In the genomic region with DNA sequence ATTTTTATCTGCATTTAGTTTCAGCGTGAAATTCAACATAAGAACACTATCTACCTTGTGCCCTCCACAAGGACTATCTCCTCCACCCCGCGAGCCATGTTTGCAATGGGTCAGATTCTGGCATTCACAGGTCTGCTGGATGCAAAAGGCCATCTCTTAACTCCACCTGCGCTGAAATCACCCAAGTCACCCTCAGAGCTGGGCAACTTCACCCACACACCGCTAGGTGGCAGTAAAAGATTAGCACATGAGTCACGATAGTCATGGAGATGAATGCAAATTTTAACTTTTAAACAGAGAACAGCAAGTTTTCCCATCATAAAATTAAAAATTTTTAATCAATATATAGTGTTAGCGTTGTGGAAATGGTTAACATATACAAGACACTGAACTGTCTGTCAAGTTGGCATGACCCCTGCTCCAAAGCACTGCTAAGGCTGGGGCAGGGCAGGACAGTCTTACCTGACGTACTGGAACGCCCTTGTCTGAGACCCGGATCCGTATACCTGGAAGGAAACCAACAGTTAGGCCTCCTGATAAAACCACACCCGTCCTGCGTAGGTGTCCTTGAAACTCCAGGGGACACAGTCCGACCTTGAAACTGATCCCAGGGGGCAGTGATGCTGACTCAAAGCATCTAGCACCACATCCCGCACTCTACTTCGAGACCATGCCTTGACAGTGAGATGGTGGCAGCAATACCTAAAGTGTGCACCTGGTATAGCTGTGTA, we compare ENCODE assay signal across 8 cellular contexts.
DNase-seq lines count a peak whose midpoint lies in the region; ATAC-seq and TF ChIP-seq lines count a peak whose summit lies in the region.

No MANE protein-coding gene starts in this region.

- peaks cover 28% of the 10 kb centered on the region for H3K36me3 Mint-ChIP-seq in activated T-helper 2 cell treated with anti-CD3 and anti-CD28 coated beads, Interferon-gamma antibody, Interleukin-2, Interleukin-4, amounts not matched to agents 10 μg/mL and 5 μg/mL and 100 μg/mL, durations not matched to agents 14 hours and 24 hours and 36 hours (ENCODE audit: low read depth)

- no peaks in the 10 kb centered on the region for H3K79me2 ChIP-seq in osteoblast (ENCODE audit: insufficient read depth, low read length)

- peaks cover 8% of the 10 kb centered on the region for H4K20me1 ChIP-seq in osteoblast (ENCODE audit: insufficient read depth, low read length)

- no peaks in the 10 kb centered on the region for H3K9me3 Mint-ChIP-seq in activated T-helper 2 cell treated with anti-CD3 and anti-CD28 coated beads, Interferon-gamma antibody, Interleukin-2, Interleukin-4, amounts not matched to agents 10 μg/mL and 5 μg/mL and 100 μg/mL, durations not matched to agents 14 hours and 24 hours and 36 hours

- peaks cover 14% of the 10 kb centered on the region for H3K4me1 Mint-ChIP-seq in activated T-helper 2 cell treated with anti-CD3 and anti-CD28 coated beads, Interferon-gamma antibody, Interleukin-2, Interleukin-4, amounts not matched to agents 10 μg/mL and 5 μg/mL and 100 μg/mL, durations not matched to agents 14 hours and 24 hours and 36 hours (ENCODE audit: low read depth)

- no peak overlapping the region for H3K4me2 ChIP-seq in osteoblast (ENCODE audit: insufficient read depth, low read length)

- H3K4me3 ChIP-seq in Jurkat, Clone E6-1 (ENCODE audit: low read length): no peak overlapping the region
- H3K4me3 ChIP-seq in foreskin fibroblast (ENCODE audit: low read depth in 1 of 2, low read length in 2 of 2): no peak overlapping the region
- H3K4me3 ChIP-seq in osteoblast (ENCODE audit: insufficient read depth, low read length): no peak overlapping the region

- peaks cover 3% of the 10 kb centered on the region for H3K36me3 ChIP-seq in osteoblast (ENCODE audit: insufficient read depth, low read length)

- no peak for ATAC-seq in HG03457 (IDR thresholded peaks at IDR 0.05; ENCODE audit: unreplicated experiment)

- H3K4me1 ChIP-seq in osteoblast (ENCODE audit: insufficient read depth, low read length): peaks cover 4% of the 10 kb centered on the region

- H3K27ac ChIP-seq in osteoblast (ENCODE audit: low read depth, low read length): no peak overlapping the region

- no peak overlapping the region for H3K27ac Mint-ChIP-seq in activated T-helper 2 cell treated with anti-CD3 and anti-CD28 coated beads, Interferon-gamma antibody, Interleukin-2, Interleukin-4, amounts not matched to agents 10 μg/mL and 5 μg/mL and 100 μg/mL, durations not matched to agents 14 hours and 24 hours and 36 hours

- H3K9me3 ChIP-seq in osteoblast (ENCODE audit: low read depth, low read length): no peaks in the 10 kb centered on the region

- peak; percentile 77 for DNase-seq in D341Med (ENCODE audit: low spot score)
- DNase-seq in GM20000 (ENCODE audit: low spot score): peak; percentile 76
- peak; percentile 61 for DNase-seq in Jurkat, Clone E6-1 (ENCODE audit: low read depth, low spot score)
- peak; percentile 68 for DNase-seq in RKO (ENCODE audit: low spot score)
- peak; percentile 44 for DNase-seq in activated T-helper 2 cell treated with anti-CD3 and anti-CD28 coated beads, Interferon-gamma antibody, Interleukin-2, Interleukin-4, amounts not matched to agents 10 μg/mL and 5 μg/mL and 100 μg/mL, durations not matched to agents 14 hours and 24 hours and 36 hours (ENCODE audit: low spot score)
- DNase-seq in foreskin fibroblast: peak; percentile 36 to 79
- DNase-seq in osteoblast (ENCODE audit: insufficient read length, low spot score, missing footprints): peak; percentile 92

- H3K27me3 ChIP-seq in osteoblast (ENCODE audit: insufficient read depth, low read length): no peaks in the 10 kb centered on the region

- no peak overlapping the region for H2AFZ ChIP-seq in osteoblast (ENCODE audit: low read length)

- intact Hi-C loops in activated T-helper 2 cell treated with anti-CD3 and anti-CD28 coated beads, Interferon-gamma antibody, Interleukin-2, Interleukin-4, amounts not matched to agents 10 μg/mL and 5 μg/mL and 100 μg/mL, durations not matched to agents 14 hours and 24 hours and 36 hours (cut with micrococcal nuclease): loop anchor here (1.0 to 5.0 kb wide), 4 partner anchors 43 to 439 kb away; a partner anchor contains a TSS

- H3K27me3 Mint-ChIP-seq in activated T-helper 2 cell treated with anti-CD3 and anti-CD28 coated beads, Interferon-gamma antibody, Interleukin-2, Interleukin-4, amounts not matched to agents 10 μg/mL and 5 μg/mL and 100 μg/mL, durations not matched to agents 14 hours and 24 hours and 36 hours (ENCODE audit: low read depth): no peaks in the 10 kb centered on the region

- no peak overlapping the region for H3K4me3 Mint-ChIP-seq in activated T-helper 2 cell treated with anti-CD3 and anti-CD28 coated beads, Interferon-gamma antibody, Interleukin-2, Interleukin-4, amounts not matched to agents 10 μg/mL and 5 μg/mL and 100 μg/mL, durations not matched to agents 14 hours and 24 hours and 36 hours (ENCODE audit: low read depth)

- TF ChIP-seq CTCF in GM20000 (IDR thresholded peaks at IDR 0.05; ENCODE audit: extremely low read depth, missing control alignments) (peak; percentile 87), foreskin fibroblast (IDR thresholded peaks at IDR 0.05; ENCODE audit: low read depth, low read length) (peak; percentile 93), osteoblast (IDR thresholded peaks at IDR 0.05; ENCODE audit: extremely low read depth, low read depth, low read length) (peak; percentile 98)
